8 cellular contexts compared by ENCODE assay signal in genomic region chr9:14251146-14252071, GRCh38.
DNase-seq lines count a peak whose midpoint lies in the region; FAIRE-seq and TF ChIP-seq lines count a peak whose summit lies in the region.

No MANE protein-coding gene starts in this region.

- no peak for FAIRE-seq in urothelium cell line (lab: Jason Lieb, UNC)

- H3K4me3 ChIP-seq in lower leg skin (ENCODE audit: low read depth, poor library complexity, severe bottlenecking) (no peak overlapping the region), WERI-Rb-1 (ENCODE audit: low read depth, low read length) (no peak overlapping the region)

- peak; percentile 10 for DNase-seq in COR-L47 (lab: John Stamatoyannopoulos, UW)
- DNase-seq in NCI-H2107 treated with DMSO at 0.1 percent for 48 hours (lab: John Stamatoyannopoulos, UW; ENCODE audit: unreplicated experiment) = peak; percentile 54
- DNase-seq in lower leg skin (ENCODE audit: low spot score in 2 of 2) = peak; percentile 88 to 94
- DNase-seq in urothelium cell line (ENCODE audit: low spot score) = peak; percentile 40
- DNase-seq in stimulated activated CD4-positive, alpha-beta T cell treated with anti-CD3 and anti-CD28 coated beads, Interleukin-4, amount 100 ng/mL, for 4 hours = no peak
- DNase-seq in WERI-Rb-1 = no peak
- DNase-seq in NCI-H2227 treated with DMSO at 0.1 percent for 48 hours (lab: John Stamatoyannopoulos, UW) = no peak

- WGBS in lower leg skin, 2 donors = 20 to 23% methylated on average over 8 to 10 of the region's 10 CpGs

- peak overlapping the region; percentile 26 for H3K27ac ChIP-seq in cingulate gyrus (ENCODE audit: low read depth, low read length)
- H3K27ac ChIP-seq in WERI-Rb-1 = no peak overlapping the region

- TF ChIP-seq POLR2A in lower leg skin (IDR thresholded peaks at IDR 0.05) = no peak

- no peaks in the 10 kb centered on the region for H3K36me3 ChIP-seq in WERI-Rb-1

- no peaks in the 10 kb centered on the region for H3K9me3 ChIP-seq in WERI-Rb-1 (ENCODE audit: severe bottlenecking)

- intact Hi-C loops in lower leg skin (cut with DNase I; ENCODE audit: low total_unique reads) = no loop called here

- H3K27me3 ChIP-seq in WERI-Rb-1 (ENCODE audit: insufficient read depth, low read depth, severe bottlenecking) = no peaks in the 10 kb centered on the region

- TF ChIP-seq CTCF in lower leg skin (IDR thresholded peaks at IDR 0.05) = no peak
- TF ChIP-seq CTCF in WERI-Rb-1 (IDR thresholded peaks at IDR 0.05; ENCODE audit: low read depth, low read length) = no peak

Comparison
In these comparisons a context has a peak if more than half of its experiments do, and no peak if none do; other contexts are left out.
1. DNase-seq: peak in COR-L47 (single experiment), NCI-H2107 treated with DMSO at 0.1 percent for 48 hours (single experiment), lower leg skin (2 of 2) and urothelium cell line (single experiment); none in stimulated activated CD4-positive, alpha-beta T cell treated with anti-CD3 and anti-CD28 coated beads, Interleukin-4, amount 100 ng/mL, for 4 hours (0 of 2), WERI-Rb-1 (single experiment) and NCI-H2227 treated with DMSO at 0.1 percent for 48 hours (single experiment).